8 cellular contexts compared by ENCODE assay signal in the genomic region with DNA sequence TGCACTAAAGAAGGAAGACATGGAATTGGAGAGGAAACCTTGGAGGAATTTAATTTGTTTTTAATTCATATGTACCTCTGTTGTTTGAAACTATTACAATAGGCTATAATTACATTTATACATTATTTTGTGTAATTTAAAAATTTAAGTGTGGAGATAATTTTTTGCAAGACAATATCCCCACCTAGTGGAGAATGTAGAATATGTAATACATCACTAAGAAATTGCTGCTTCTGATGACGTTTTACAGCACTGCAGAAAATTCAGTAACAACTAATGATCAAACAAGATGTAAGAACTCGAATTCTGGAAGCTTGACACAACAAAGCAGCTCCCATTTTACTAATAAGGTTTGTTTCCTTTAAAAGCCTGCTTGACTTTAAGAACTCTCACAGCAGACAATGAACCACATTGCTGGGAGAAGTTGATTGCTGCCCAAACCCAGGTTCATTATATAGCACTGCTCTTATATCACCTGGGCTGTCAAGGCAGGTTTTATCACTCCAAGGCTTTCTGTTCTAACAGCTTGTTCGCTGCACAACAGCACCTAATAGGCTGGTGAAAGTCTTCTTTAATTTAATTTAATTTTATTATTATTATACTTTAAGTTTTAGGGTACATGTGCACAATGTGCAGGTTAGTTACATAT. TPM values are rescaled to one million over a fixed set of nuclear protein-coding genes. Genes with fewer than 3 reads are reported as not detected.
DNase-seq lines count a peak whose midpoint lies in the region; ATAC-seq, FAIRE-seq and TF ChIP-seq lines count a peak whose summit lies in the region.

No MANE protein-coding gene starts in this region.

- DNase-seq in NCI-H2227 (lab: John Stamatoyannopoulos, UW; ENCODE audit: unreplicated experiment): peak; percentile 62
- DNase-seq in central memory CD4-positive, alpha-beta T cell: peak; percentile 43
- no peak for DNase-seq in lung (ENCODE audit: low spot score)
- DNase-seq in HK-2 (ENCODE audit: unreplicated experiment): no peak
- DNase-seq in stimulated activated CD4-positive, alpha-beta T cell treated with anti-CD3 and anti-CD28 coated beads, Interleukin-2, amount 100 ng/mL, for 48 hours: no peak

- no peaks in the 10 kb centered on the region for H3K4me1 ChIP-seq in lung (ENCODE audit: control insufficient read depth in 2 of 2, insufficient read depth in 2 of 2, low read length in 2 of 2)

- 20 to 23% methylated on average over 3 of the region's 3 CpGs for whole genome bisulfite sequencing in lung, 2 donors

- peak; percentile 95 for FAIRE-seq in G401.6 (lab: Jason Lieb, UNC)

- ATAC-seq in lung (ENCODE audit: insufficient read depth, low FRiP score) (no peak), GM18868 (IDR thresholded peaks at IDR 0.05; ENCODE audit: unreplicated experiment) (no peak)

- H3K27me3 ChIP-seq in lung (ENCODE audit: control insufficient read depth, insufficient read depth): no peaks in the 10 kb centered on the region

- no peak overlapping the region for H3K4me3 ChIP-seq in lung

- H3K9me3 ChIP-seq in lung (ENCODE audit: control insufficient read depth in 2 of 2, insufficient read depth in 1 of 2, low read length in 1 of 2): no peaks in the 10 kb centered on the region

- peak; percentile 33 for TF ChIP-seq CTCF in 22Rv1 (IDR thresholded peaks at IDR 0.05)
- peak; percentile 58 for TF ChIP-seq CTCF in lung (IDR thresholded peaks at IDR 0.05; ENCODE audit: control extremely low read depth, extremely low read depth)

- peaks cover 0 to 5% of the 10 kb centered on the region in 2 donors for H3K36me3 ChIP-seq in lung (ENCODE audit: control insufficient read depth in 2 of 2, insufficient read depth in 2 of 2, low read length in 2 of 2)

- H3K27ac ChIP-seq in 22Rv1 (no peak overlapping the region), lung (ENCODE audit: low read depth in 1 of 2, low read length in 1 of 2) (no peak overlapping the region)

RNA-seq across cellular contexts. Expression of gene THADA, which starts 53.4 kb away (rescaled TPM):
- total RNA-seq in lung: 10 to 100 TPM; 35.9 to 72.5 TPM
- 10 to 100 TPM; 11.3 to 14.5 TPM for polyA plus RNA-seq in lung

Comparison
In these comparisons a context has a peak if more than half of its experiments do, and no peak if none do; other contexts are left out.
1. DNase-seq: peak in NCI-H2227 (single experiment) and central memory CD4-positive, alpha-beta T cell (single experiment); none in lung (single experiment), HK-2 (single experiment) and stimulated activated CD4-positive, alpha-beta T cell treated with anti-CD3 and anti-CD28 coated beads, Interleukin-2, amount 100 ng/mL, for 48 hours (0 of 2).